Comparison of ENCODE assay signal across 8 cellular contexts in the genomic region with DNA sequence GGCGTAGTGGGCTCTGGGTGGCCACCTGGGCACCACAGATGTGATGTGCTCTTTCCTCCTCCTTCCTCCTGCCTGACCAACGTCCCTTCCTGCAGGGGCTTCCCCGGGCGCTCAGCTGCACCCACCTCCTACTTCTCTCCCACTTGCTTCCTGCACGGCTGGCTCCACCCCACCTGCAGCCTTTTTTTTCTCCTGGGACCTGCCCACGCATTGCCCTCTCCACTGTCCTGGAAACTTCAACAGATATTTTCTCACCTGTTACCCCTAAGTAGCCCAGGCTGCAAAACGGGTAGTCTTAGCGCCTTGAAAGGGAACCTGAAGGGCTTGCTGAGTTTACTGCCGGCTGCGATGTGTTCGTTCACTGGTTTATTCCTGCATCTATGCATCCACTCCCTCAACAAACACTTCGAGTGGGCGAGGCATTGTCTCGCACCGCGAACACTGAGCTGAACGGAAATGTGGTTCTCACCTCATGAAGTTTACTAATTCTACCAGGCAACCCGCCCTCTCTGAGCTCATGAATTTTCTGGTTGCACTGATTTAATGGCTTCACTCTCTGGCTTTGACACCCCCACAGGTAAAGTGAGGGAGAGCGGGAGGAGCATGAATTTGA.
DNase-seq lines count a peak whose midpoint lies in the region; ATAC-seq lines count a peak whose summit lies in the region.

No MANE protein-coding gene starts in this region.

- no peaks in the 10 kb centered on the region for H3K27me3 ChIP-seq in HAP-1 (ENCODE audit: low read depth)

- H3K9me3 ChIP-seq in HAP-1 = no peaks in the 10 kb centered on the region

- no peaks in the 10 kb centered on the region for H3K36me3 ChIP-seq in HAP-1 (replicated peaks)

- DNase-seq in NCI-H345 (lab: John Stamatoyannopoulos, UW) (peak; percentile 14), NCI-H345 treated with DMSO at 0.1 percent for 48 hours (lab: John Stamatoyannopoulos, UW; ENCODE audit: unreplicated experiment) (no peak), NCI-H1930 (lab: John Stamatoyannopoulos, UW) (no peak), NCI-H2081 (lab: John Stamatoyannopoulos, UW) (no peak), HAP-1 (ENCODE audit: low spot score in 2 of 2) (no peak)
- peak; percentile 68 for DNase-seq in activated effector memory CD4-positive, alpha-beta T cell treated with Interleukin-2 at 50 U/mL for 16 hours
- peak; percentile 71 for DNase-seq in stimulated activated CD4-positive, alpha-beta T cell treated with anti-CD3 and anti-CD28 coated beads, Interleukin-2, amount 100 ng/mL, for 4 hours (ENCODE audit: low read depth)

- ATAC-seq in HG03571 (IDR thresholded peaks at IDR 0.05; ENCODE audit: unreplicated experiment) = peak; percentile 51

- no peaks in the 10 kb centered on the region for H3K4me1 ChIP-seq in HAP-1

- H3K4me3 ChIP-seq in HAP-1 = no peak overlapping the region

- in situ Hi-C loops in HAP-1 (cut with MboI; ENCODE audit: low sequenced_read_pairs) = no loop called here

Comparison
In these comparisons a context has a peak if more than half of its experiments do, and no peak if none do; other contexts are left out.
1. DNase-seq: peak in NCI-H345 (single experiment), activated effector memory CD4-positive, alpha-beta T cell treated with Interleukin-2 at 50 U/mL for 16 hours (single experiment) and stimulated activated CD4-positive, alpha-beta T cell treated with anti-CD3 and anti-CD28 coated beads, Interleukin-2, amount 100 ng/mL, for 4 hours (single experiment); none in NCI-H345 treated with DMSO at 0.1 percent for 48 hours (single experiment), NCI-H1930 (0 of 2), NCI-H2081 (0 of 2) and HAP-1 (0 of 2).